9 cellular contexts compared by ENCODE assay signal in the genomic region with DNA sequence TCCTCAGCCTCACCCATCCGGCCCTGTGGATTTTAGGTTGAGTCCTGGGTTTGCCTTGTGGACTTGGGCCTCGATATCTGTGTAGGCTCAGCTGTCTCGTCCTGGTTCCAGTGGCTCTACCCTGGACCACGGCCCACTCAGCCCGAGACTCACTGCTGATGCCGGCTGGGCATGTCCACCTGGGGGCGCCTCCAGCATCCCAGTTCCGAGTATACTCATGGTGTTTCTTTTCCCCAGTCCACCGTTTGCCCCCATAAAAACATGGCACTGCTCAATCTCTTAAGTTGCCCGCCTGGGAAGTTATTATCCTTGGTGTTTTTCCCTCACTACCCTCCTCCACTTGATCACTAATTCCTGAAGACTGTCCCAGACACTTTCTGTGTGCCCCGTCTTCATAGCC.
DNase-seq lines count a peak whose midpoint lies in the region; ATAC-seq, FAIRE-seq and TF ChIP-seq lines count a peak whose summit lies in the region.
"Had no signal": no experiment of that assay in that cellular context is flagged by ENCODE, and none has a peak within 500 bp of the region (broad histone marks: within the 10 kb centered on the region; RNA-seq: fewer than 3 reads in every experiment).

No MANE protein-coding gene starts in this region.

- H3K4me1 ChIP-seq in psoas muscle = peaks cover 77% of the 10 kb centered on the region

- no peaks in the 10 kb centered on the region for H3K9me3 ChIP-seq in psoas muscle

- no peak for FAIRE-seq in HTR-8/SVneo (lab: Jason Lieb, UNC)

- H3K36me3 ChIP-seq in H7 (replicated peaks; ENCODE audit: control insufficient read depth, insufficient read depth, low read length) (no peaks in the 10 kb centered on the region), psoas muscle (ENCODE audit: insufficient read depth in 1 of 2, low read depth in 1 of 2) (no peaks in the 10 kb centered on the region)

- TF ChIP-seq CTCF in psoas muscle (IDR thresholded peaks at IDR 0.05) = peak; percentile 26

- DNase-seq in H7 = peak; percentile 53
- peak; percentile 35 for DNase-seq in globus pallidus (ENCODE audit: low spot score)
- peak; percentile 43 to 74 for DNase-seq in psoas muscle
- DNase-seq in HTR-8/SVneo (ENCODE audit: insufficient read length, low spot score) = no peak
- DNase-seq: foreskin melanocyte, GOT3 had no signal

- H3K4me3 ChIP-seq in H7 (ENCODE audit: insufficient read depth, low read depth, low read length) (no peak overlapping the region), psoas muscle (no peak overlapping the region)

- H3K27me3 ChIP-seq in H7 (ENCODE audit: control insufficient read depth, insufficient read depth, low read length) (no peaks in the 10 kb centered on the region), psoas muscle (ENCODE audit: insufficient read depth in 3 of 3, low read length in 2 of 3) (no peaks in the 10 kb centered on the region)

- H3K27ac ChIP-seq in psoas muscle = peak overlapping the region; percentile 7

- ATAC-seq in SK-N-SH treated with all-trans-retinoic acid at 6 μM for 48 hours (peak; percentile 80), psoas muscle (peak; percentile 65 to 68 (median 66)), GM21737 (IDR thresholded peaks at IDR 0.05; ENCODE audit: unreplicated experiment) (no peak), GM21717 (IDR thresholded peaks at IDR 0.05; ENCODE audit: unreplicated experiment) (no peak)

- 52 to 66% (median 53%) methylated on average over 11 of the region's 11 CpGs for WGBS in psoas muscle, 3 donors

- intact Hi-C loops in psoas muscle (cut with DNase I) = loop anchor here in 1 of 2 donors (10.0 kb wide), 2 partner anchors 192 to 312 kb away; no protein-coding TSS in a partner anchor

TF ChIP-seq in SK-N-SH treated with all-trans-retinoic acid at 6 μM for 48 hours, 23 proteins besides CTCF, POLR2A, EP300 and RAD21:
- TF ChIP-seq ESRRG (CRISPR knock-in tag; IDR thresholded peaks at IDR 0.05) = no peak

Comparison
In these comparisons a context has a peak if more than half of its experiments do, and no peak if none do; other contexts are left out.
1. ATAC-seq: peak in SK-N-SH treated with all-trans-retinoic acid at 6 μM for 48 hours (single experiment) and psoas muscle (4 of 4); none in GM21737 (single experiment) and GM21717 (single experiment).